8 cellular contexts compared by ENCODE assay signal in the genomic region with DNA sequence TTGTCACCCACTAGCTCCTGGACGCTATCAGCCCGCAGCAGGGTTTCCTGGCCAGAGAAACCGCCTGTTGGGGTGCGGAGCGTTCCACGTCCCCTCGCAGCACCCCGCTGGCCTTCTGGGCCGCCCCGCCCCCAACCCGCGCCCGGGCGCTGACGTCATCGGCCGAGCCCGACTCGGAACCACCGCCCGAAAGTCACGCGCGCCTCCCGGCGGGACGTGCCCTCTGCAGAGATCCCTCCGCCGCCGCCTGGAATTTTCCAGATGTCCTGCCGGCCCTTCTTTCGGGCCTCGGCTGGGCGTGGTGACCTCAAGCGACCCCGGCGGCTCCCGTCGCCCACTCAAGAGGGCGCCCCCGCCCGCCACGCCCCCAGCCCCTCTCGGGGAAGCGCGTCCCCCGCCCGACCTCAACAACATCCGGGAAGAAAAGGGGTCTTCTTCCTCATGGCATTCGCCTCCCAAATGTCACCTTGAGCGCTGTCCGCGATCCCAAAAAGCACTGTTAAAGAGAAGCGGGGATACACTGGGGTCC. TPM values are rescaled to one million over a fixed set of nuclear protein-coding genes. Genes with fewer than 3 reads are reported as not detected.
DNase-seq lines count a peak whose midpoint lies in the region; ATAC-seq and TF ChIP-seq lines count a peak whose summit lies in the region.

No MANE protein-coding gene starts in this region.

- H3K9me3 ChIP-seq in adipocyte (ENCODE audit: control insufficient read depth, low read length): no peaks in the 10 kb centered on the region
- H3K9me3 ChIP-seq in trophoblast cell (ENCODE audit: insufficient read depth, low read depth, low read length): no peaks in the 10 kb centered on the region
- no peaks in the 10 kb centered on the region for H3K9me3 ChIP-seq in thyroid gland

- peak overlapping the region; percentile 81 for H3K4me2 ChIP-seq in trophoblast cell (ENCODE audit: low read length)

- H3K36me3 ChIP-seq in adipocyte (ENCODE audit: control insufficient read depth, insufficient read depth, low read length, severe bottlenecking) (peaks cover 31% of the 10 kb centered on the region), trophoblast cell (ENCODE audit: control insufficient read depth in 1 of 2, insufficient read depth in 2 of 2, low read length in 2 of 2) (peaks cover 2 to 3% of the 10 kb centered on the region in 2 experiments), thyroid gland (peaks cover 32 to 44% of the 10 kb centered on the region in 2 donors)

- H4K91ac ChIP-seq in trophoblast cell (ENCODE audit: low read depth, low read length): peak overlapping the region; percentile 100

- H3K9ac ChIP-seq in adipocyte (ENCODE audit: low read length): peak overlapping the region; percentile 100
- H3K9ac ChIP-seq in trophoblast cell (ENCODE audit: low read length): peak overlapping the region; percentile 81

- peak overlapping the region; percentile 98 for H4K12ac ChIP-seq in trophoblast cell (ENCODE audit: low read depth, low read length)

- peak overlapping the region; percentile 92 for H2AK5ac ChIP-seq in trophoblast cell (ENCODE audit: low read length)

- H3K18ac ChIP-seq in trophoblast cell (ENCODE audit: low read length): peak overlapping the region; percentile 98

- H3K79me1 ChIP-seq in trophoblast cell (ENCODE audit: low read length): peaks cover 55% of the 10 kb centered on the region

- ATAC-seq in GM19372 (IDR thresholded peaks at IDR 0.05; ENCODE audit: low read depth, unreplicated experiment): peak; percentile 25

- TF ChIP-seq POLR2A in thyroid gland (IDR thresholded peaks at IDR 0.05): peak; percentile 79 to 84

- no peak overlapping the region for H3K23ac ChIP-seq in trophoblast cell (ENCODE audit: low read length)

- peak overlapping the region; percentile 81 for H2AFZ ChIP-seq in trophoblast cell (ENCODE audit: insufficient read depth, low read length, poor library complexity)

- H2BK5ac ChIP-seq in trophoblast cell (ENCODE audit: low read depth, low read length, poor library complexity): peak overlapping the region; percentile 100

- peak overlapping the region; percentile 98 for H4K8ac ChIP-seq in trophoblast cell (ENCODE audit: low read depth, low read length)

- H3K27ac ChIP-seq in trophoblast cell (ENCODE audit: low read depth, low read length) (peak overlapping the region; percentile 97), thyroid gland (peak overlapping the region; percentile 98 to 100 (median 100))

- H2BK120ac ChIP-seq in trophoblast cell (ENCODE audit: insufficient read depth, low read length, poor library complexity): peak overlapping the region; percentile 99

- TF ChIP-seq CTCF in AG09309 (IDR thresholded peaks at IDR 0.05; ENCODE audit: control insufficient read depth, insufficient read depth, low read depth, low read length, missing control alignments): no peak
- peak in 1 of 6 experiments; percentile 16 for TF ChIP-seq CTCF in thyroid gland (IDR thresholded peaks at IDR 0.05)

- H2BK12ac ChIP-seq in trophoblast cell (ENCODE audit: low read length): peak overlapping the region; percentile 97

- H3K4me3 ChIP-seq in AG09309 (ENCODE audit: control insufficient read depth, low read depth, low read length) (peak overlapping the region; percentile 70), adipocyte (ENCODE audit: low read length) (peak overlapping the region; percentile 99), trophoblast cell (ENCODE audit: low read depth, low read length) (peak overlapping the region; percentile 64), thyroid gland (replicated peaks in 1 of 3) (peak overlapping the region; percentile 66 to 94 (median 85))

- WGBS in trophoblast cell (ENCODE audit: extremely low coverage, insufficient coverage, insufficient read length): no CpG with 5 or more reads among the region's 54 CpGs
- WGBS in thyroid gland, 2 donors: 0% methylated on average over 7 to 45 of the region's 54 CpGs

- H3K27me3 ChIP-seq in adipocyte (replicated peaks; ENCODE audit: control insufficient read depth, insufficient read depth, low read length) (no peaks in the 10 kb centered on the region), trophoblast cell (ENCODE audit: insufficient read depth, low read length) (no peaks in the 10 kb centered on the region), thyroid gland (no peaks in the 10 kb centered on the region)

- H3K79me2 ChIP-seq in trophoblast cell (ENCODE audit: control insufficient read depth, insufficient read depth, low read length, poor library complexity): peaks cover 48% of the 10 kb centered on the region

- H3K14ac ChIP-seq in trophoblast cell (ENCODE audit: low read length): peak overlapping the region; percentile 99

- peaks cover 28% of the 10 kb centered on the region for H3K4me1 ChIP-seq in adipocyte (ENCODE audit: control insufficient read depth, insufficient read depth, low read length)
- H3K4me1 ChIP-seq in trophoblast cell (ENCODE audit: control insufficient read depth in 1 of 2, insufficient read depth in 2 of 2, low read length in 2 of 2): peaks cover 44 to 65% of the 10 kb centered on the region in 2 experiments
- peaks cover 38% of the 10 kb centered on the region in 2 donors for H3K4me1 ChIP-seq in thyroid gland

- DNase-seq in AG09309 (ENCODE audit: low read depth) (peak; percentile 92), M059J (ENCODE audit: low read depth) (peak; percentile 94), T follicular helper cell (ENCODE audit: low read depth) (peak; percentile 80), adipocyte (ENCODE audit: low read depth) (peak; percentile 99), cardiac septum (ENCODE audit: low spot score) (peak; percentile 99), trophoblast cell (peak; percentile 94 to 98), thyroid gland (peak; percentile 97 to 99)

- H3K4ac ChIP-seq in trophoblast cell (ENCODE audit: low read depth, low read length): peak overlapping the region; percentile 99

- intact Hi-C loops in cardiac septum (cut with DNase I): loop anchor here (1.0 kb wide), 1 partner anchor 75 kb away; no protein-coding TSS in a partner anchor
- intact Hi-C loops in thyroid gland (cut with DNase I): no loop called here

RNA-seq across cellular contexts. Expression of a gene that starts 0.4 kb away (rescaled TPM):
- 3.9 and 6.5 TPM in 2 replicates for total RNA-seq in M059J (2014; rRNA removed; shearing (Covaris generic))
- 668 TPM for total RNA-seq in cardiac septum
- polyA plus RNA-seq in trophoblast cell (2013): 11.1 and 12.7 TPM in 2 replicates
- 1,000 to 10,000 TPM in 1 of 4 donors, 100 to 1,000 TPM in 3; 195 to 1,623 (median 652) TPM for total RNA-seq in thyroid gland

RNA-seq across cellular contexts. Expression of a gene that starts 35.7 kb away (rescaled TPM):
- total RNA-seq in M059J (2014; rRNA removed; shearing (Covaris generic)): 42.6 and 43.0 TPM in 2 replicates
- total RNA-seq in cardiac septum: 14.4 TPM
- polyA plus RNA-seq in trophoblast cell (2013): 21.2 and 22.9 TPM in 2 replicates
- total RNA-seq in thyroid gland: 10 to 100 TPM; 22.5 to 44.9 (median 31.0) TPM

RNA-seq across cellular contexts. Expression of a gene that starts 39.7 kb away (rescaled TPM):
- 1.1 and 2.5 TPM in 2 replicates for total RNA-seq in M059J (2014; rRNA removed; shearing (Covaris generic))
- total RNA-seq in cardiac septum (10.5 TPM), thyroid gland (10 to 100 TPM; 13.0 to 28.0 (median 20.9) TPM)
- polyA plus RNA-seq in trophoblast cell (2013): 0.93 and 1.1 TPM in 2 replicates

Comparison
In these comparisons a context has a peak if more than half of its experiments do, and no peak if none do; other contexts are left out.
1. Peak in every context shown above with its lines: DNase-seq, ATAC-seq, H3K4me3 ChIP-seq and H3K27ac ChIP-seq.
2. RNA of a gene that starts 0.4 kb away (total RNA-seq): 668 TPM in cardiac septum (single experiment) and 195 to 1,623 TPM in thyroid gland; 3.9 to 6.5 TPM in M059J; every median in the first group is over 10 times any median in the second.